Comparison of ENCODE assay signal across 8 cellular contexts in genomic region chr3:195260286-195260905, GRCh38. TPM values are rescaled to one million over a fixed set of nuclear protein-coding genes. Genes with fewer than 3 reads are reported as not detected.
DNase-seq lines count a peak whose midpoint lies in the region; ATAC-seq and TF ChIP-seq lines count a peak whose summit lies in the region.

No MANE protein-coding gene starts in this region.

- H3K27me3 ChIP-seq in DOHH2 (ENCODE audit: control insufficient read depth, low read length) (no peaks in the 10 kb centered on the region), MM.1S (replicated peaks; ENCODE audit: insufficient read depth, low read length) (no peaks in the 10 kb centered on the region), trophoblast cell (ENCODE audit: insufficient read depth, low read length) (no peaks in the 10 kb centered on the region)

- DNase-seq in MM.1S (peak; percentile 56), glutamatergic neuron (no peak), trophoblast cell (peak in 1 of 2 donors; percentile 21), GF-D8 (lab: John Stamatoyannopoulos, UW) (no peak), glomerular visceral epithelial cell (ENCODE audit: extremely low spot score) (no peak)
- peak; percentile 41 for DNase-seq in activated CD4-positive, alpha-beta memory T cell treated with anti-CD3 and anti-CD28 coated beads, Interleukin-2, amount 10 ng/mL, durations not matched to agents 7 days and 5 days

- no peaks in the 10 kb centered on the region for H3K9me2 ChIP-seq in DOHH2 (replicated peaks; ENCODE audit: control insufficient read depth, low read length)
- no peaks in the 10 kb centered on the region for H3K9me2 ChIP-seq in MM.1S (replicated peaks; ENCODE audit: insufficient read depth, low read length)

- peaks cover 56% of the 10 kb centered on the region for H3K79me2 ChIP-seq in DOHH2 (ENCODE audit: control insufficient read depth, low read length)
- no peaks in the 10 kb centered on the region for H3K79me2 ChIP-seq in MM.1S (ENCODE audit: low read length)
- peaks cover 2% of the 10 kb centered on the region for H3K79me2 ChIP-seq in trophoblast cell (ENCODE audit: control insufficient read depth, insufficient read depth, low read length, poor library complexity)

- peaks cover 24% of the 10 kb centered on the region for H3K4me1 Mint-ChIP-seq in activated CD4-positive, alpha-beta memory T cell treated with anti-CD3 and anti-CD28 coated beads, Interleukin-2, amount 10 ng/mL, durations not matched to agents 7 days and 5 days
- peaks cover 31% of the 10 kb centered on the region for H3K4me1 Mint-ChIP-seq in glutamatergic neuron (ENCODE audit: low read depth, unreplicated experiment)

- peak overlapping the region; percentile 24 for H2BK120ac ChIP-seq in trophoblast cell (ENCODE audit: insufficient read depth, low read length, poor library complexity)

- H3K9me3 Mint-ChIP-seq in activated CD4-positive, alpha-beta memory T cell treated with anti-CD3 and anti-CD28 coated beads, Interleukin-2, amount 10 ng/mL, durations not matched to agents 7 days and 5 days = no peaks in the 10 kb centered on the region
- H3K9me3 Mint-ChIP-seq in glutamatergic neuron (ENCODE audit: unreplicated experiment) = peaks cover 6% of the 10 kb centered on the region

- no CpG with 5 or more reads among the region's 41 CpGs for WGBS in trophoblast cell (ENCODE audit: extremely low coverage, insufficient coverage, insufficient read length)

- peaks cover 35% of the 10 kb centered on the region for H3K4me1 ChIP-seq in DOHH2 (ENCODE audit: control insufficient read depth, low read length)
- peaks cover 8% of the 10 kb centered on the region for H3K4me1 ChIP-seq in MM.1S (ENCODE audit: low read length)
- peaks cover 5 to 11% of the 10 kb centered on the region in 2 experiments for H3K4me1 ChIP-seq in trophoblast cell (ENCODE audit: control insufficient read depth in 1 of 2, insufficient read depth in 2 of 2, low read length in 2 of 2)

- H3K4me3 Mint-ChIP-seq in activated CD4-positive, alpha-beta memory T cell treated with anti-CD3 and anti-CD28 coated beads, Interleukin-2, amount 10 ng/mL, durations not matched to agents 7 days and 5 days = peak overlapping the region; percentile 68
- peak overlapping the region; percentile 83 for H3K4me3 Mint-ChIP-seq in glutamatergic neuron (ENCODE audit: unreplicated experiment)

- no peak overlapping the region for H3K27ac ChIP-seq in DOHH2 (ENCODE audit: low read depth, low read length)
- no peak overlapping the region for H3K27ac ChIP-seq in MM.1S (ENCODE audit: low read length)
- no peak overlapping the region for H3K27ac ChIP-seq in trophoblast cell (ENCODE audit: low read depth, low read length)

- no peak overlapping the region for H3K4ac ChIP-seq in trophoblast cell (ENCODE audit: low read depth, low read length)

- peak overlapping the region; percentile 39 for H3K18ac ChIP-seq in trophoblast cell (ENCODE audit: low read length)

- CTCF ChIA-PET in activated CD4-positive, alpha-beta memory T cell treated with anti-CD3 and anti-CD28 coated beads, Interleukin-2, amount 10 ng/mL, durations not matched to agents 7 days and 5 days (lab: Charles Lee) = interaction anchor here (0.5 to 3.9 kb wide), 10 partner anchors 9 to 589 kb away, joined by 3 to 74 read pairs (median 4); partner anchors contain the start of genes LSG1 and XXYLT1

- H4K12ac ChIP-seq in trophoblast cell (ENCODE audit: low read depth, low read length) = no peak overlapping the region

- H4K91ac ChIP-seq in trophoblast cell (ENCODE audit: low read depth, low read length) = peak overlapping the region; percentile 24

- no peak for TF ChIP-seq CTCF in DOHH2 (IDR thresholded peaks at IDR 0.05; ENCODE audit: low read depth, low read length, poor library complexity, severe bottlenecking)
- TF ChIP-seq CTCF in MM.1S (IDR thresholded peaks at IDR 0.05; ENCODE audit: low read length) = no peak
- peak; percentile 47 for TF ChIP-seq CTCF in glutamatergic neuron (IDR thresholded peaks at IDR 0.05; ENCODE audit: partially characterized antibody, unreplicated experiment)

- no peaks in the 10 kb centered on the region for H3K36me3 Mint-ChIP-seq in activated CD4-positive, alpha-beta memory T cell treated with anti-CD3 and anti-CD28 coated beads, Interleukin-2, amount 10 ng/mL, durations not matched to agents 7 days and 5 days (ENCODE audit: low read depth)
- no peaks in the 10 kb centered on the region for H3K36me3 Mint-ChIP-seq in glutamatergic neuron (ENCODE audit: unreplicated experiment)

- H3K27ac Mint-ChIP-seq in activated CD4-positive, alpha-beta memory T cell treated with anti-CD3 and anti-CD28 coated beads, Interleukin-2, amount 10 ng/mL, durations not matched to agents 7 days and 5 days = peak overlapping the region; percentile 52
- peak overlapping the region; percentile 73 for H3K27ac Mint-ChIP-seq in glutamatergic neuron (ENCODE audit: unreplicated experiment)

- H4K8ac ChIP-seq in trophoblast cell (ENCODE audit: low read depth, low read length) = peak overlapping the region; percentile 36

- no peak overlapping the region for H2AK5ac ChIP-seq in trophoblast cell (ENCODE audit: low read length)

- peak; percentile 8 for ATAC-seq in GM21717 (IDR thresholded peaks at IDR 0.05; ENCODE audit: unreplicated experiment)

- POLR2A ChIA-PET in activated CD4-positive, alpha-beta memory T cell treated with anti-CD3 and anti-CD28 coated beads, Interleukin-2, amount 10 ng/mL, durations not matched to agents 7 days and 5 days (lab: Charles Lee) = interaction anchor here (0.9 to 2.6 kb wide), 3 partner anchors 10 to 589 kb away, joined by 3 to 20 read pairs (median 4); partner anchors contain the start of genes LSG1 and XXYLT1

- no peaks in the 10 kb centered on the region for H3K27me3 Mint-ChIP-seq in activated CD4-positive, alpha-beta memory T cell treated with anti-CD3 and anti-CD28 coated beads, Interleukin-2, amount 10 ng/mL, durations not matched to agents 7 days and 5 days
- H3K27me3 Mint-ChIP-seq in glutamatergic neuron (ENCODE audit: unreplicated experiment) = peaks cover 3% of the 10 kb centered on the region

- H2BK12ac ChIP-seq in trophoblast cell (ENCODE audit: low read length) = no peak overlapping the region

- peaks cover 2% of the 10 kb centered on the region; the same call in 1 of the 2 replicates for H3F3A ChIP-seq in DOHH2 (ENCODE audit: control insufficient read depth, insufficient read depth)
- H3F3A ChIP-seq in MM.1S (ENCODE audit: insufficient read depth, low read length) = peaks cover 16% of the 10 kb centered on the region; the same call in 1 of the 2 replicates

- H3K9me3 ChIP-seq in DOHH2 (ENCODE audit: control insufficient read depth, insufficient read depth, low read length) (no peaks in the 10 kb centered on the region), MM.1S (replicated peaks; ENCODE audit: insufficient read depth, low read length) (no peaks in the 10 kb centered on the region), trophoblast cell (ENCODE audit: insufficient read depth, low read depth, low read length) (peaks cover 2% of the 10 kb centered on the region)

- peak overlapping the region; percentile 96 for H3K4me2 ChIP-seq in DOHH2 (ENCODE audit: low read length)
- peak overlapping the region; percentile 92 for H3K4me2 ChIP-seq in MM.1S (ENCODE audit: low read depth, low read length)
- H3K4me2 ChIP-seq in trophoblast cell (ENCODE audit: low read length) = peak overlapping the region; percentile 89

- peaks cover 12% of the 10 kb centered on the region for H3K79me1 ChIP-seq in trophoblast cell (ENCODE audit: low read length)

- H2AFZ ChIP-seq in MM.1S (ENCODE audit: low read length) (peak overlapping the region; percentile 82), trophoblast cell (ENCODE audit: insufficient read depth, low read length, poor library complexity) (peak overlapping the region; percentile 56)

- peak overlapping the region; percentile 47; the same call in 1 of the 2 replicates for H3K9ac ChIP-seq in MM.1S (ENCODE audit: low read length)
- no peak overlapping the region for H3K9ac ChIP-seq in trophoblast cell (ENCODE audit: low read length)

- 0 out of 2 replicates have a peak, but pooled peaks cover 4% of the 10 kb centered on the region for H4K20me1 ChIP-seq in DOHH2 (ENCODE audit: control insufficient read depth, insufficient read depth, low read depth, low read length)
- no peaks in the 10 kb centered on the region for H4K20me1 ChIP-seq in MM.1S (ENCODE audit: insufficient read depth, low read length)

- H3K36me3 ChIP-seq in DOHH2 (ENCODE audit: control insufficient read depth, low read length) = peaks cover under 1% of the 10 kb centered on the region; the same call in 1 of the 2 replicates
- no peaks in the 10 kb centered on the region for H3K36me3 ChIP-seq in MM.1S (replicated peaks; ENCODE audit: insufficient read depth, low read length)
- H3K36me3 ChIP-seq in trophoblast cell (ENCODE audit: control insufficient read depth in 1 of 2, insufficient read depth in 2 of 2, low read length in 2 of 2) = no peaks in the 10 kb centered on the region

- peak overlapping the region; percentile 79 for H3K4me3 ChIP-seq in DOHH2 (ENCODE audit: low read length)
- peak overlapping the region; percentile 75 for H3K4me3 ChIP-seq in MM.1S (ENCODE audit: low read length)
- H3K4me3 ChIP-seq in trophoblast cell (ENCODE audit: low read depth, low read length) = peak overlapping the region; percentile 62

- H2BK5ac ChIP-seq in trophoblast cell (ENCODE audit: low read depth, low read length, poor library complexity) = no peak overlapping the region

- peak overlapping the region; percentile 46 for H3K14ac ChIP-seq in trophoblast cell (ENCODE audit: low read length)

- no peak overlapping the region for H3K23ac ChIP-seq in trophoblast cell (ENCODE audit: low read length)

RNA-seq across cellular contexts. Expression of gene XXYLT1, which starts 10.6 kb away (rescaled TPM):
- total RNA-seq in activated CD4-positive, alpha-beta memory T cell treated with anti-CD3 and anti-CD28 coated beads, Interleukin-2, amount 10 ng/mL, durations not matched to agents 7 days and 5 days = 1 to 10 TPM; 5.0 to 5.6 TPM
- total RNA-seq in glutamatergic neuron (ENCODE audit: unreplicated experiment) = 22.3 TPM
- polyA plus RNA-seq in trophoblast cell (2013) = 15.3 and 15.4 TPM in 2 replicates

Comparison
In these comparisons a context has a peak if more than half of its experiments do, and no peak if none do; other contexts are left out.
1. DNase-seq: peak in MM.1S (single experiment) and activated CD4-positive, alpha-beta memory T cell treated with anti-CD3 and anti-CD28 coated beads, Interleukin-2, amount 10 ng/mL, durations not matched to agents 7 days and 5 days (single experiment); none in glutamatergic neuron (single experiment), GF-D8 (single experiment) and glomerular visceral epithelial cell (single experiment).
2. Peak in every context shown above with its lines, with median percentiles within 50 percentile points of each other: H3K4me2 ChIP-seq and H3K4me3 ChIP-seq.